ENCODE assay signal across 15 cellular contexts in the genomic region with DNA sequence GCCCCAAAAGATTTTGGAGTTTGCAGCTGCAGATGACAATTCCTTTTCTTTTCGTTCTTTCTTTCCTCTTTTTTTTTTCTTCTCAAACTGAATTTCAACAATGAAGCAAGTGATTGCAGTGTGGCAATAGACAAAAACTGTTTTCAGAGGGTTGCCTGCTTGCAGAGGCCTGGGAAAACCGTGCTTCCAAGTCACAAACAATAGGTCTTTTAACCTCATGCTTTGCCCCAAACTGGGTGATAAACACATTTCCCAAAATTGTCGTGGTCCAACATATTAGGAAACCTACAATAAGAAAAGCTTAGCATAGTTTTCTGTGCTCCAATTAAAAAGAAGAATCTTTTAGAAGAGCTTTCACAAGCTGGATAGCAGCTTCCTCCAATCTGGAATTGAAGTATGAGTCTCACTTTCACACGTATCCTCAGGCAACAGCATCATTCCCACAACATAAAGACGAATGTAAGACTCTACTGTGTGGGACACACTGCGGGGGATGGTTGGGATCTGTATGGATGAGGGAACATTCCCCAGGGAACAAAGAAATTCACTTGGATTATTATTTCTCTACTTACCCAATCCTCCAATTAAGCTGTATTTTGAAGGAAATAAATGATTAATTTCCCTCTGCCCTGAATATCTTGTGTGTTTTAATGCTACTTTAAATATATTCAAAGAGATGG.
"Had no signal": no experiment of that assay in that cellular context is flagged by ENCODE, and none has a peak within 500 bp of the region (broad histone marks: within the 10 kb centered on the region; RNA-seq: fewer than 3 reads in every experiment).

No MANE protein-coding gene starts in this region.

- H3K4me1 Mint-ChIP-seq: nephron progenitor cell had no signal

- H3K27ac ChIP-seq: coronary artery, ovary, stomach, thoracic aorta, upper lobe of right lung had no signal

- H3K4me3 Mint-ChIP-seq: activated CD8-positive, alpha-beta memory T cell treated with anti-CD3 and anti-CD28 coated beads, Interleukin-2, amount 10 ng/mL, durations not matched to agents 7 days and 5 days; activated T-cell treated with anti-CD3 and anti-CD28 coated beads, Interleukin-2, amount 50 U/mL, for 24 hours; nephron progenitor cell had no signal

- H3K4me1 ChIP-seq: stomach, upper lobe of right lung had no signal

- ATAC-seq: upper lobe of right lung had no signal

- H3K9me3 ChIP-seq: upper lobe of right lung had no signal

- H3K36me3 ChIP-seq: ovary, stomach, thoracic aorta, upper lobe of right lung had no signal

- H3K27me3 Mint-ChIP-seq: activated CD8-positive, alpha-beta memory T cell treated with anti-CD3 and anti-CD28 coated beads, Interleukin-2, amount 10 ng/mL, durations not matched to agents 7 days and 5 days; activated T-cell treated with anti-CD3 and anti-CD28 coated beads, Interleukin-2, amount 50 U/mL, for 24 hours had no signal

- H3K27ac Mint-ChIP-seq: nephron progenitor cell had no signal

- DNase-seq: activated CD4-positive, CD25-positive, alpha-beta regulatory T cell treated with anti-CD3 and anti-CD28 coated beads, Interleukin-2, amount 50 U/mL, for 72 hours; activated effector memory CD4-positive, alpha-beta T cell treated with Interleukin-2 at 50 U/mL for 16 hours; amniotic stem cell; central memory CD4-positive, alpha-beta T cell; effector CD4-positive, alpha-beta T cell; foreskin fibroblast; mesenchymal stem cell; nephron progenitor cell; ovary; stomach; upper lobe of right lung had no signal

- H3K27me3 ChIP-seq: ovary, stomach, upper lobe of right lung had no signal

- H3K4me3 ChIP-seq: coronary artery, ovary, stomach, thoracic aorta, upper lobe of right lung had no signal
